In genomic region chr19:41307090-41307875, GRCh38 we compare ENCODE assay signal across 10 cellular contexts. TPM values are rescaled to one million over a fixed set of nuclear protein-coding genes. Genes with fewer than 3 reads are reported as not detected.
DNase-seq lines count a peak whose midpoint lies in the region; ATAC-seq and TF ChIP-seq lines count a peak whose summit lies in the region.
"Had no signal": no experiment of that assay in that cellular context is flagged by ENCODE, and none has a peak within 500 bp of the region (broad histone marks: within the 10 kb centered on the region; RNA-seq: fewer than 3 reads in every experiment).

No MANE protein-coding gene starts in this region.

- POLR2A ChIA-PET in activated CD4-positive, alpha-beta memory T cell treated with anti-CD3 and anti-CD28 coated beads for 36 hours (lab: Charles Lee), result interaction anchor here (0.8 to 10.3 kb wide), 5 partner anchors 9 to 43 kb away, joined by 3 to 97 read pairs (median 6); partner anchors contain the start of gene HNRNPUL1

- H3K4me1 Mint-ChIP-seq in activated CD8-positive, alpha-beta memory T cell treated with anti-CD3 and anti-CD28 coated beads, Interleukin-2, amount 10 ng/mL, durations not matched to agents 7 days and 5 days, result peaks cover 85% of the 10 kb centered on the region
- peaks cover 82% of the 10 kb centered on the region for H3K4me1 Mint-ChIP-seq in activated CD4-positive, alpha-beta memory T cell treated with anti-CD3 and anti-CD28 coated beads for 36 hours (ENCODE audit: low read depth)
- peaks cover 97 to 99% of the 10 kb centered on the region in 2 donors for H3K4me1 Mint-ChIP-seq in immature natural killer cell

- peak overlapping the region; percentile 94 for H3K27ac Mint-ChIP-seq in activated CD8-positive, alpha-beta memory T cell treated with anti-CD3 and anti-CD28 coated beads, Interleukin-2, amount 10 ng/mL, durations not matched to agents 7 days and 5 days
- H3K27ac Mint-ChIP-seq in activated CD4-positive, alpha-beta memory T cell treated with anti-CD3 and anti-CD28 coated beads for 36 hours, result peak overlapping the region; percentile 96
- peak overlapping the region; percentile 96 to 100 (median 100) for H3K27ac Mint-ChIP-seq in immature natural killer cell

- WGBS in suprapubic skin, result 59% methylated on average over 8 of the region's 8 CpGs

- CTCF ChIA-PET in activated CD8-positive, alpha-beta memory T cell treated with anti-CD3 and anti-CD28 coated beads, Interleukin-2, amount 10 ng/mL, durations not matched to agents 7 days and 5 days (lab: Charles Lee), result interaction anchor here (0.6 to 11.7 kb wide), 16 partner anchors 9 to 517 kb away, joined by 3 to 110 read pairs (median 6); partner anchors contain the start of genes B9D2 and HNRNPUL1
- CTCF ChIA-PET in activated CD4-positive, alpha-beta memory T cell treated with anti-CD3 and anti-CD28 coated beads for 36 hours (lab: Charles Lee), result interaction anchor here (0.5 to 8.4 kb wide), 11 partner anchors 9 to 104 kb away, joined by 3 to 86 read pairs (median 7); partner anchors contain the start of genes B9D2 and HNRNPUL1

- H3K4me1 ChIP-seq in suprapubic skin, result peaks cover 38% of the 10 kb centered on the region

- ATAC-seq in activated CD8-positive, alpha-beta memory T cell treated with anti-CD3 and anti-CD28 coated beads, Interleukin-2, amount 10 ng/mL, durations not matched to agents 7 days and 5 days, result no peak
- ATAC-seq in HG02885 (IDR thresholded peaks at IDR 0.05; ENCODE audit: poor library complexity, unreplicated experiment) (no peak), GM21526 (IDR thresholded peaks at IDR 0.05; ENCODE audit: low FRiP score, unreplicated experiment) (no peak)
- ATAC-seq: left colon had no signal

- H3K9me3 ChIP-seq in suprapubic skin, result no peaks in the 10 kb centered on the region

- peak overlapping the region; percentile 98 for H3K27ac ChIP-seq in suprapubic skin

- H3K4me3 ChIP-seq in suprapubic skin, result no peak overlapping the region

- peak overlapping the region; percentile 60 for H3K4me3 Mint-ChIP-seq in activated CD8-positive, alpha-beta memory T cell treated with anti-CD3 and anti-CD28 coated beads, Interleukin-2, amount 10 ng/mL, durations not matched to agents 7 days and 5 days
- peak overlapping the region; percentile 30 for H3K4me3 Mint-ChIP-seq in activated CD4-positive, alpha-beta memory T cell treated with anti-CD3 and anti-CD28 coated beads for 36 hours
- H3K4me3 Mint-ChIP-seq in immature natural killer cell, result peak overlapping the region; percentile 91 to 98 (median 96)

- no peak for TF ChIP-seq CTCF in suprapubic skin (IDR thresholded peaks at IDR 0.05)

- TF ChIP-seq POLR2A in suprapubic skin (IDR thresholded peaks at IDR 0.05), result no peak

- peak; percentile 60 for DNase-seq in activated CD8-positive, alpha-beta memory T cell treated with anti-CD3 and anti-CD28 coated beads, Interleukin-2, amount 10 ng/mL, durations not matched to agents 7 days and 5 days
- no peak for DNase-seq in activated CD8-positive, alpha-beta memory T cell treated with anti-CD3 and anti-CD28 coated beads, Interleukin-2, amount 50 U/mL, for 48 hours
- peak; percentile 38 for DNase-seq in activated CD4-positive, alpha-beta memory T cell treated with anti-CD3 and anti-CD28 coated beads for 36 hours
- peak; percentile 58 to 61 (median 58) for DNase-seq in immature natural killer cell
- DNase-seq in suprapubic skin (ENCODE audit: low spot score in 2 of 2), result no peak
- DNase-seq in activated effector memory CD4-positive, alpha-beta T cell treated with anti-CD3 and anti-CD28 coated beads, Interleukin-2, amount 50 U/mL, for 16 hours, result no peak
- DNase-seq: left colon, NCI-H1417 treated with DMSO at 0.1 percent for 48 hours had no signal

- no peak for TF ChIP-seq EP300 in suprapubic skin (IDR thresholded peaks at IDR 0.05)

- peaks cover 50% of the 10 kb centered on the region for H3K36me3 ChIP-seq in suprapubic skin

- peaks cover 55% of the 10 kb centered on the region for H3K36me3 Mint-ChIP-seq in activated CD8-positive, alpha-beta memory T cell treated with anti-CD3 and anti-CD28 coated beads, Interleukin-2, amount 10 ng/mL, durations not matched to agents 7 days and 5 days
- H3K36me3 Mint-ChIP-seq in activated CD4-positive, alpha-beta memory T cell treated with anti-CD3 and anti-CD28 coated beads for 36 hours, result peaks cover 46% of the 10 kb centered on the region
- peaks cover 25 to 33% (median 29%) of the 10 kb centered on the region in 3 donors for H3K36me3 Mint-ChIP-seq in immature natural killer cell

- no peaks in the 10 kb centered on the region for H3K9me3 Mint-ChIP-seq in activated CD8-positive, alpha-beta memory T cell treated with anti-CD3 and anti-CD28 coated beads, Interleukin-2, amount 10 ng/mL, durations not matched to agents 7 days and 5 days (ENCODE audit: low read depth)
- H3K9me3 Mint-ChIP-seq in activated CD4-positive, alpha-beta memory T cell treated with anti-CD3 and anti-CD28 coated beads for 36 hours, result no peaks in the 10 kb centered on the region
- H3K9me3 Mint-ChIP-seq in immature natural killer cell, result no peaks in the 10 kb centered on the region

- H3K27me3 Mint-ChIP-seq in activated CD8-positive, alpha-beta memory T cell treated with anti-CD3 and anti-CD28 coated beads, Interleukin-2, amount 10 ng/mL, durations not matched to agents 7 days and 5 days, result no peaks in the 10 kb centered on the region
- no peaks in the 10 kb centered on the region for H3K27me3 Mint-ChIP-seq in activated CD4-positive, alpha-beta memory T cell treated with anti-CD3 and anti-CD28 coated beads for 36 hours
- peaks cover 48 to 57% (median 53%) of the 10 kb centered on the region in 3 donors for H3K27me3 Mint-ChIP-seq in immature natural killer cell (ENCODE audit: low read depth in 3 of 3)

- intact Hi-C loops in activated CD4-positive, alpha-beta memory T cell treated with anti-CD3 and anti-CD28 coated beads for 36 hours (cut with micrococcal nuclease), result loop anchor here (5.0 kb wide), 2 partner anchors 240 to 335 kb away; no protein-coding TSS in a partner anchor

- H3K27me3 ChIP-seq in suprapubic skin, result no peaks in the 10 kb centered on the region

RNA-seq across cellular contexts. Expression of gene CCDC97, which starts 2.7 kb away (rescaled TPM):
- 10 to 100 TPM; 42.9 to 43.5 TPM for total RNA-seq in activated CD8-positive, alpha-beta memory T cell treated with anti-CD3 and anti-CD28 coated beads, Interleukin-2, amount 10 ng/mL, durations not matched to agents 7 days and 5 days
- 10 to 100 TPM; 20.5 to 23.4 TPM for total RNA-seq in activated CD4-positive, alpha-beta memory T cell treated with anti-CD3 and anti-CD28 coated beads for 36 hours
- 10 to 100 TPM; 14.2 to 38.2 (median 16.9) TPM for polyA plus RNA-seq in immature natural killer cell
- total RNA-seq in suprapubic skin, result 10 to 100 TPM; 13.4 to 30.0 (median 18.5) TPM

RNA-seq across cellular contexts. Expression of gene HNRNPUL1, which starts 43.1 kb away (rescaled TPM):
- total RNA-seq in activated CD8-positive, alpha-beta memory T cell treated with anti-CD3 and anti-CD28 coated beads, Interleukin-2, amount 10 ng/mL, durations not matched to agents 7 days and 5 days, result 100 to 1,000 TPM; 342 to 348 TPM
- total RNA-seq in activated CD4-positive, alpha-beta memory T cell treated with anti-CD3 and anti-CD28 coated beads for 36 hours, result 100 to 1,000 TPM; 290 to 295 TPM
- polyA plus RNA-seq in immature natural killer cell, result 100 to 1,000 TPM in 1 of 3 donors, 10 to 100 TPM in 2; 23.3 to 103 (median 48.8) TPM
- total RNA-seq in suprapubic skin, result 100 to 1,000 TPM; 140 to 213 (median 188) TPM

RNA-seq across cellular contexts. Expression of gene TGFB1, which starts 46.4 kb away (rescaled TPM):
- 100 to 1,000 TPM; 171 to 179 TPM for total RNA-seq in activated CD8-positive, alpha-beta memory T cell treated with anti-CD3 and anti-CD28 coated beads, Interleukin-2, amount 10 ng/mL, durations not matched to agents 7 days and 5 days
- 100 to 1,000 TPM; 108 to 110 TPM for total RNA-seq in activated CD4-positive, alpha-beta memory T cell treated with anti-CD3 and anti-CD28 coated beads for 36 hours
- polyA plus RNA-seq in immature natural killer cell, result 100 to 1,000 TPM in 1 of 3 donors, 10 to 100 TPM in 2; 51.4 to 196 (median 66.4) TPM
- total RNA-seq in suprapubic skin, result 10 to 100 TPM; 16.4 to 19.9 (median 17.4) TPM

RNA-seq across cellular contexts. Expression of gene B9D2, which starts 56.7 kb away (rescaled TPM):
- total RNA-seq in activated CD8-positive, alpha-beta memory T cell treated with anti-CD3 and anti-CD28 coated beads, Interleukin-2, amount 10 ng/mL, durations not matched to agents 7 days and 5 days, result 1 to 10 TPM; 8.2 to 9.3 TPM
- 1 to 10 TPM; 4.7 to 5.1 TPM for total RNA-seq in activated CD4-positive, alpha-beta memory T cell treated with anti-CD3 and anti-CD28 coated beads for 36 hours
- 10 to 100 TPM in 2 of 3 donors, 1 to 10 TPM in 1; 8.9 to 14.8 (median 14.7) TPM for polyA plus RNA-seq in immature natural killer cell
- 1 to 10 TPM; 2.8 to 9.3 (median 4.8) TPM for total RNA-seq in suprapubic skin

Comparison
In these comparisons a context has a peak if more than half of its experiments do, and no peak if none do; other contexts are left out.
1. DNase-seq: peak in activated CD8-positive, alpha-beta memory T cell treated with anti-CD3 and anti-CD28 coated beads, Interleukin-2, amount 10 ng/mL, durations not matched to agents 7 days and 5 days (single experiment), activated CD4-positive, alpha-beta memory T cell treated with anti-CD3 and anti-CD28 coated beads for 36 hours (single experiment) and immature natural killer cell (3 of 3); none in activated CD8-positive, alpha-beta memory T cell treated with anti-CD3 and anti-CD28 coated beads, Interleukin-2, amount 50 U/mL, for 48 hours (single experiment), suprapubic skin (0 of 2) and activated effector memory CD4-positive, alpha-beta T cell treated with anti-CD3 and anti-CD28 coated beads, Interleukin-2, amount 50 U/mL, for 16 hours (single experiment).
2. H3K4me3 Mint-ChIP-seq: peak in every context shown above with its lines; median percentile 96 in immature natural killer cell; 60 in activated CD8-positive, alpha-beta memory T cell treated with anti-CD3 and anti-CD28 coated beads, Interleukin-2, amount 10 ng/mL, durations not matched to agents 7 days and 5 days; 30 in activated CD4-positive, alpha-beta memory T cell treated with anti-CD3 and anti-CD28 coated beads for 36 hours.
3. RNA of gene TGFB1, which starts 46.4 kb away (total RNA-seq): 171 to 179 TPM in activated CD8-positive, alpha-beta memory T cell treated with anti-CD3 and anti-CD28 coated beads, Interleukin-2, amount 10 ng/mL, durations not matched to agents 7 days and 5 days and 108 to 110 TPM in activated CD4-positive, alpha-beta memory T cell treated with anti-CD3 and anti-CD28 coated beads for 36 hours; 16.4 to 19.9 TPM in suprapubic skin; every median in the first group is over 4 times any median in the second.
4. Peak in every context shown above with its lines, with median percentiles within 50 percentile points of each other: H3K27ac Mint-ChIP-seq.